In genomic region chr1:178192686-178193085, GRCh38 we compare ENCODE assay signal across 10 cellular contexts.
DNase-seq lines count a peak whose midpoint lies in the region; ATAC-seq and TF ChIP-seq lines count a peak whose summit lies in the region.
"Had no signal": no experiment of that assay in that cellular context is flagged by ENCODE, and none has a peak within 500 bp of the region (broad histone marks: within the 10 kb centered on the region; RNA-seq: fewer than 3 reads in every experiment).

No MANE protein-coding gene starts in this region.

- no peaks in the 10 kb centered on the region for H3K4me1 Mint-ChIP-seq in CD8-positive, alpha-beta T cell (ENCODE audit: low read depth)
- no peaks in the 10 kb centered on the region for H3K4me1 Mint-ChIP-seq in CD4-positive, alpha-beta memory T cell
- H3K4me1 Mint-ChIP-seq: memory B cell had no signal

- H3K4me2 ChIP-seq in mesendoderm (ENCODE audit: low read length): no peak overlapping the region

- no peak overlapping the region for H3K23ac ChIP-seq in mesendoderm (ENCODE audit: low read length)

- H3K27me3 Mint-ChIP-seq in CD8-positive, alpha-beta T cell (ENCODE audit: low read depth): no peaks in the 10 kb centered on the region
- H3K27me3 Mint-ChIP-seq in CD4-positive, alpha-beta memory T cell: peaks cover 0 to 1% of the 10 kb centered on the region in 2 donors

- no peak overlapping the region for H3K27ac ChIP-seq in mesendoderm (ENCODE audit: low read depth, low read length)
- H3K27ac ChIP-seq in CD8-positive, alpha-beta T cell (ENCODE audit: low read depth, low read length): no peak overlapping the region
- H3K27ac ChIP-seq in CD4-positive, alpha-beta memory T cell (ENCODE audit: low read depth, low read length): no peak overlapping the region

- H3K27me3 ChIP-seq in mesendoderm (ENCODE audit: insufficient read depth, low read length, poor library complexity): no peaks in the 10 kb centered on the region
- H3K27me3 ChIP-seq in CD8-positive, alpha-beta T cell (ENCODE audit: insufficient read depth, low read length): no peaks in the 10 kb centered on the region
- no peaks in the 10 kb centered on the region for H3K27me3 ChIP-seq in CD4-positive, alpha-beta memory T cell (ENCODE audit: insufficient read depth, low read length)

- intact Hi-C loops in CD8-positive, alpha-beta T cell (cut with DNase I, micrococcal nuclease): no loop called here
- intact Hi-C loops in CD4-positive, alpha-beta memory T cell (cut with micrococcal nuclease): no loop called here

- no peak overlapping the region for H4K8ac ChIP-seq in mesendoderm (ENCODE audit: low read depth, low read length)

- H3K36me3 Mint-ChIP-seq in CD8-positive, alpha-beta T cell: no peaks in the 10 kb centered on the region
- H3K36me3 Mint-ChIP-seq in CD4-positive, alpha-beta memory T cell: no peaks in the 10 kb centered on the region
- H3K36me3 Mint-ChIP-seq: memory B cell had no signal

- H2BK15ac ChIP-seq in mesendoderm (replicated peaks; ENCODE audit: low read depth): no peak overlapping the region

- H2AK5ac ChIP-seq in mesendoderm (ENCODE audit: low read length): no peak overlapping the region

- ATAC-seq in HG02678 (IDR thresholded peaks at IDR 0.05; ENCODE audit: unreplicated experiment): no peak
- no peak for ATAC-seq in CD8-positive, alpha-beta T cell

- CTCF ChIA-PET in CD8-positive, alpha-beta T cell (lab: Charles Lee): no interaction called here
- CTCF ChIA-PET in CD4-positive, alpha-beta memory T cell (lab: Charles Lee; ENCODE audit: partially characterized antibody): no interaction called here

- no peak overlapping the region for H3K9ac ChIP-seq in mesendoderm (ENCODE audit: low read length)

- H3K27ac Mint-ChIP-seq in CD8-positive, alpha-beta T cell: no peak overlapping the region
- H3K27ac Mint-ChIP-seq in CD4-positive, alpha-beta memory T cell: no peak overlapping the region
- H3K27ac Mint-ChIP-seq: memory B cell had no signal

- no CpG with 5 or more reads among the region's 3 CpGs for WGBS in mesendoderm (ENCODE audit: extremely low coverage, insufficient coverage, low lambda C conversion rate)

- no peak overlapping the region for H3K4ac ChIP-seq in mesendoderm (ENCODE audit: low read depth, low read length)

- H3K4me1 ChIP-seq in mesendoderm (ENCODE audit: control insufficient read depth, low read depth, low read length): no peaks in the 10 kb centered on the region
- H3K4me1 ChIP-seq in CD8-positive, alpha-beta T cell (ENCODE audit: insufficient read depth, low read length): no peaks in the 10 kb centered on the region
- H3K4me1 ChIP-seq in CD4-positive, alpha-beta memory T cell (ENCODE audit: insufficient read depth, low read length): no peaks in the 10 kb centered on the region

- no peak overlapping the region for H2BK5ac ChIP-seq in mesendoderm (ENCODE audit: low read length)

- no peak overlapping the region for H3K56ac ChIP-seq in mesendoderm (ENCODE audit: low read length)

- H3K4me3 ChIP-seq in mesendoderm (ENCODE audit: low read length): no peak overlapping the region
- no peak overlapping the region for H3K4me3 ChIP-seq in CD8-positive, alpha-beta T cell (ENCODE audit: low read depth, low read length)
- H3K4me3 ChIP-seq in CD4-positive, alpha-beta memory T cell (ENCODE audit: low read length in 2 of 2): no peak overlapping the region

- no peaks in the 10 kb centered on the region for H3K79me2 ChIP-seq in mesendoderm (ENCODE audit: control insufficient read depth, insufficient read depth, low read length)

- no peak for TF ChIP-seq CTCF in CD8-positive, alpha-beta T cell (IDR thresholded peaks at IDR 0.05)

- H3K4me3 Mint-ChIP-seq in CD8-positive, alpha-beta T cell: no peak overlapping the region
- H3K4me3 Mint-ChIP-seq in CD4-positive, alpha-beta memory T cell: no peak overlapping the region
- H3K4me3 Mint-ChIP-seq: memory B cell had no signal

- DNase-seq in CD1c-positive myeloid dendritic cell (ENCODE audit: extremely low spot score) (peak; percentile 87), NOMO-1 (lab: John Stamatoyannopoulos, UW; ENCODE audit: unreplicated experiment in 2 of 2) (peak; percentile 82 to 97), dedifferentiated amniotic fluid mesenchymal stem cell (ENCODE audit: extremely low spot score) (peak; percentile 42), mesendoderm (peak; percentile 13), NCI-H2029 (lab: John Stamatoyannopoulos, UW) (no peak)
- no peak for DNase-seq in CD8-positive, alpha-beta T cell
- DNase-seq in CD4-positive, alpha-beta memory T cell: no peak
- DNase-seq: activated CD8-positive, alpha-beta memory T cell treated with anti-CD3 and anti-CD28 coated beads, Interleukin-2, amount 50 U/mL, for 48 hours had no signal

- H3K9me3 Mint-ChIP-seq in CD8-positive, alpha-beta T cell: no peaks in the 10 kb centered on the region
- peaks cover 0 to 5% (median under 1%) of the 10 kb centered on the region in 8 donors for H3K9me3 Mint-ChIP-seq in CD4-positive, alpha-beta memory T cell
- H3K9me3 Mint-ChIP-seq: memory B cell had no signal

- no peaks in the 10 kb centered on the region for H3K79me1 ChIP-seq in mesendoderm (ENCODE audit: low read length)

- no peaks in the 10 kb centered on the region for H3K9me3 ChIP-seq in CD8-positive, alpha-beta T cell (ENCODE audit: low read length)
- H3K9me3 ChIP-seq in CD4-positive, alpha-beta memory T cell (ENCODE audit: control insufficient read depth in 1 of 2, low read length in 2 of 2): no peaks in the 10 kb centered on the region

- no peak overlapping the region for H4K5ac ChIP-seq in mesendoderm (ENCODE audit: low read length)

- H2BK120ac ChIP-seq in mesendoderm (ENCODE audit: low read depth, low read length): no peak overlapping the region

- H3K18ac ChIP-seq in mesendoderm (ENCODE audit: low read length): no peak overlapping the region

- no peaks in the 10 kb centered on the region for H3K36me3 ChIP-seq in mesendoderm (ENCODE audit: control insufficient read depth, insufficient read depth, low read length)
- H3K36me3 ChIP-seq in CD8-positive, alpha-beta T cell (ENCODE audit: insufficient read depth, low read length): no peaks in the 10 kb centered on the region
- no peaks in the 10 kb centered on the region for H3K36me3 ChIP-seq in CD4-positive, alpha-beta memory T cell (ENCODE audit: insufficient read depth, low read length)

- POLR2A ChIA-PET in CD8-positive, alpha-beta T cell (lab: Charles Lee): no interaction called here
- POLR2A ChIA-PET in CD4-positive, alpha-beta memory T cell (lab: Charles Lee; ENCODE audit: partially characterized antibody): no interaction called here

Comparison
In these comparisons a context has a peak if more than half of its experiments do, and no peak if none do; other contexts are left out.
1. DNase-seq: peak in CD1c-positive myeloid dendritic cell (single experiment), NOMO-1 (2 of 2), dedifferentiated amniotic fluid mesenchymal stem cell (single experiment) and mesendoderm (single experiment); none in NCI-H2029 (single experiment), CD8-positive, alpha-beta T cell (0 of 7) and CD4-positive, alpha-beta memory T cell (0 of 5).